15 cellular contexts compared by ENCODE assay signal in the genomic region with DNA sequence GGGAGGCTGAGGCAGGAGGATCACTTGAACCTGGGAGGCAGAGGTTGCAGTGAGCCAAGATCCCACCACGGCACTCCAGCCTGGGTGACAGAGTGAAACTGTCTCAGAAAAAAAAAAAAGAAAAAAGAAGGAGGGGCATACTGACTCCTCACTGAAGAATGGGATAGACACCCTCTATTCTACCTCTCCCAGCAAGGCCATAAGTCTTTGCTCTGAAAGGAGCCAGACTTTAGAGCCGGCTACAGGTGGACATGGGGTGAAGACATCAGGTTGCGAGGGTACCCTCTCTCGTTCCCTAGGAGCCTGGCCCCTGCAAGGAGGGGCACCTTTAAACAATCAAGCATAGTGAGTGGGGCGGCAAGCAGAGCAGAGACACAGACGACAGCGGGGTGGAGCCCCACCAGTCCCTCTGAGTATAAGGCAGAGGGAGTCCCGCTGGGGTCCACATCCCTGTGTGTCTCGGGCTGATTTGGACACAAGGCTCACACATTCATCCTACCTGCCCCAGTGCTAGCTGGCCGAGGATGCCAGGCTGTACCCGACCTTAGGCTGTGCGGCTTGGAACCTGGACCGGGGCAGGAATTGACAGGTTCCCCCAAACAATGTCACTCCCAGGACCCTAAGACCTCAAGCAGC. TPM values are rescaled to one million over a fixed set of nuclear protein-coding genes. Genes with fewer than 3 reads are reported as not detected.
DNase-seq lines count a peak whose midpoint lies in the region; TF ChIP-seq lines count a peak whose summit lies in the region.
"Had no signal": no experiment of that assay in that cellular context is flagged by ENCODE, and none has a peak within 500 bp of the region (broad histone marks: within the 10 kb centered on the region; RNA-seq: fewer than 3 reads in every experiment).

No MANE protein-coding gene starts in this region.

- 0 out of 2 replicates have a peak, but pooled peaks cover 6% of the 10 kb centered on the region for H3K4me1 ChIP-seq in HUES64 (ENCODE audit: insufficient read depth, low read length)

- WGBS in HUES64 = 57% methylated on average over 13 of the region's 13 CpGs

- no peaks in the 10 kb centered on the region for H3K9me3 Mint-ChIP-seq in neural crest cell
- H3K9me3 Mint-ChIP-seq: effector memory CD8-positive, alpha-beta T cell had no signal

- peaks cover 21% of the 10 kb centered on the region for H3K36me3 Mint-ChIP-seq in neural crest cell (ENCODE audit: low read depth)

- peak overlapping the region; percentile 70 for H3K4me3 ChIP-seq in HUES64 (ENCODE audit: low read length)

- DNase-seq in EH (ENCODE audit: low read depth) = peak; percentile 28
- DNase-seq in epithelial cell of prostate (ENCODE audit: low read depth, low spot score) = no peak
- DNase-seq in neural crest cell (ENCODE audit: low read depth, low spot score) = no peak
- no peak for DNase-seq in NCI-H345 treated with DMSO at 0.1 percent for 48 hours (lab: John Stamatoyannopoulos, UW; ENCODE audit: unreplicated experiment)
- DNase-seq in activated CD4-positive, alpha-beta T cell treated with anti-CD3 and anti-CD28 coated beads, Interleukin-2, amount 50 U/mL, for 48 hours = no peak
- no peak for DNase-seq in GM19238 (ENCODE audit: insufficient read length, low spot score)
- no peak for DNase-seq in RKO (ENCODE audit: low spot score)
- DNase-seq: activated gamma-delta T cell treated with Interleukin-2 at 50 U/mL for 16 hours; CD4-positive, alpha-beta memory T cell; effector memory CD8-positive, alpha-beta T cell; NCI-H1417 treated with DMSO at 0.1 percent for 48 hours; OCI-M1; ovary had no signal

- H3K27ac ChIP-seq in HUES64 (ENCODE audit: low read depth, low read length) = no peak overlapping the region
- peak overlapping the region; percentile 63 for H3K27ac ChIP-seq in epithelial cell of prostate
- H3K27ac ChIP-seq: ovary, VCaP had no signal

- no peak overlapping the region for H3K27ac Mint-ChIP-seq in neural crest cell (ENCODE audit: unreplicated experiment)
- H3K27ac Mint-ChIP-seq: effector memory CD8-positive, alpha-beta T cell had no signal

- no peaks in the 10 kb centered on the region for H3K9me3 ChIP-seq in HUES64 (ENCODE audit: insufficient read depth, low read depth, low read length)
- H3K9me3 ChIP-seq: ovary had no signal

- peaks cover 31% of the 10 kb centered on the region for H3K36me3 ChIP-seq in HUES64 (ENCODE audit: insufficient read depth, low read length)
- H3K36me3 ChIP-seq: ovary had no signal

- peaks cover 32% of the 10 kb centered on the region for H3K27me3 ChIP-seq in HUES64 (ENCODE audit: insufficient read depth, low read length)
- H3K27me3 ChIP-seq: ovary had no signal

- H3K27me3 Mint-ChIP-seq in neural crest cell (ENCODE audit: low read depth) = peaks cover 67% of the 10 kb centered on the region

- TF ChIP-seq CTCF in neural crest cell (conservative IDR thresholded peaks at IDR 0.05) = no peak

- H3K4me1 Mint-ChIP-seq in neural crest cell = peaks cover 9% of the 10 kb centered on the region

- peak overlapping the region; percentile 65 for H3K4me3 Mint-ChIP-seq in neural crest cell

- H3K9ac ChIP-seq in HUES64 (ENCODE audit: low read depth, low read length) = peak overlapping the region; percentile 29; the same call in 1 of the 2 replicates

RNA-seq across cellular contexts. Expression of a gene that starts 1.1 kb away (rescaled TPM):
- polyA plus RNA-seq in HUES64 (2013, experiment 1 of 2) = 0.15 TPM
- polyA plus RNA-seq in HUES64 (2013, experiment 2 of 2) = 1.0 TPM
- 0.35 and 0.48 TPM in 2 replicates for total RNA-seq in neural crest cell
- total RNA-seq: CD4-positive, alpha-beta memory T cell had no signal
- polyA plus RNA-seq: CD4-positive, alpha-beta memory T cell had no signal

RNA-seq across cellular contexts. Expression of a gene that starts 34.5 kb away (rescaled TPM):
- polyA plus RNA-seq in HUES64 (2013, experiment 1 of 2) = 711 TPM
- polyA plus RNA-seq in HUES64 (2013, experiment 2 of 2) = 828 TPM
- total RNA-seq in neural crest cell = 905 and 917 TPM in 2 replicates
